Comparison of ENCODE assay signal across 1 cellular context in the genomic region with DNA sequence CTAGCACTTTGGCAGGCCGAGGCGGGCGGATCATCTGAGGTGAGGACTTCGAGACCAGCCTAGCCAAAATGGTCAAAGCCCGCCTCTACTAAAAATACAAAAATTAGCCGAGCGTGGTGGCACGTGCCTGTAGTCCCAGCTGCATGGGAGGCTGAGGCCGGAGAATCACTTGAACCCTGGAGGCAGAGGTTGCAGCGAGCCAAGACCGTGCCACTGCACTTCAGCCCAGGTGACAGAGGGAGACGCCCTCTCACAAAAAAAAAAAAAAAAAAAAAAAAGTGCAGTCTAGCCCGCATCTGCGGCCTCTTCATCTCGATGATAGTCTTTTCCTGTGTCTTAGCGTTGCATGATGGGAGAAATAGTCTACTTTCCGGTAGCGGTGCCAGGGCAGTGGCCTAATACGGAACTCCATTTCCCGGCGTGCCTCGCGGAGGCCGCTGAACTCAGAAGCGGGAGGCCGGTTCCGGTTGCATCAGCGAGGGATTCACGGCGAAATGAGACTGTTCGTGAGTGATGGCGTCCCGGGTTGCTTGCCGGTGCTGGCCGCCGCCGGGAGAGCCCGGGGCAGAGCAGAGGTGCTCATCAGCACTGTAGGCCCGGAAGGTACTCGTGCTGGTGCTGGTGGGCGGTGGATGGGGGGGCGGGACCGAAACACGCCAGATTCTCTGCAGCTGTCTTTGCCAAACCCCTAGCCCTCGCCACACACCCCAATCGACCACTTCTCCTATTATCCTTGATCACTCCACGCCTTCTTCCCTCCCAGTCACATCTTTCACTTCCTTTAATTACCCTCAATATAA.
TF ChIP-seq lines count a peak whose summit lies in the region.

A gene (plus strand): TSS at position 472 of the 800 bp plus-strand sequence. CDS start 23 bp downstream, at position 495.

TF ChIP-seq in HepG2, 621 proteins besides CTCF, POLR2A, EP300 and RAD21 (continued from another document and continues in another):
- TF ChIP-seq MAFG (CRISPR knock-in tag; IDR thresholded peaks at IDR 0.05) (no peak), ARNT (IDR thresholded peaks at IDR 0.05) (no peak), WIZ (CRISPR knock-in tag; IDR thresholded peaks at IDR 0.05) (0 out of 2 replicates have a peak, but pooled peaks have one; percentile 40), ETV5 (CRISPR knock-in tag; IDR thresholded peaks at IDR 0.05; ENCODE audit: borderline replicate concordance) (peak; percentile 75), NR2F2 (IDR thresholded peaks at IDR 0.05; ENCODE audit: borderline replicate concordance, low read depth) (no peak), SOX6 (IDR thresholded peaks at IDR 0.05) (no peak), SOX6 (CRISPR knock-in tag; IDR thresholded peaks at IDR 0.05) (peak; percentile 76), POLR2AphosphoS5 (IDR thresholded peaks at IDR 0.05; ENCODE audit: low read depth, low read length) (peak; percentile 87), CREB1 (IDR thresholded peaks at IDR 0.05) (no peak), CREB1 (CRISPR knock-in tag; IDR thresholded peaks at IDR 0.05) (peak; percentile 80), BHLHE40 (IDR thresholded peaks at IDR 0.05; ENCODE audit: low read length) (peak; percentile 7; the same call in 1 of the 2 replicates), ZNF674 (CRISPR knock-in tag; IDR thresholded peaks at IDR 0.05; ENCODE audit: low read depth) (no peak), RORA (CRISPR knock-in tag; IDR thresholded peaks at IDR 0.05) (no peak), RAD51 (IDR thresholded peaks at IDR 0.05; ENCODE audit: borderline replicate concordance) (no peak), PAX8 (CRISPR knock-in tag; IDR thresholded peaks at IDR 0.05; ENCODE audit: borderline replicate concordance) (no peak), JUN (CRISPR knock-in tag; IDR thresholded peaks at IDR 0.05) (no peak), ZNF10 (CRISPR knock-in tag; IDR thresholded peaks at IDR 0.05; ENCODE audit: borderline replicate concordance, low read depth) (no peak), ZNF619 (CRISPR knock-in tag; IDR thresholded peaks at IDR 0.05) (no peak), KLF15 (CRISPR knock-in tag; IDR thresholded peaks at IDR 0.05; ENCODE audit: borderline replicate concordance) (no peak), MEIS1 (CRISPR knock-in tag; IDR thresholded peaks at IDR 0.05; ENCODE audit: borderline replicate concordance) (no peak), GABPA (IDR thresholded peaks at IDR 0.05; ENCODE audit: low read depth, low read length) (peak; percentile 81), GABPA (CRISPR knock-in tag; IDR thresholded peaks at IDR 0.05; ENCODE audit: low read depth) (peak; percentile 97), MIXL1 (CRISPR knock-in tag; IDR thresholded peaks at IDR 0.05) (no peak; the same call in 1 of the 2 replicates), MAFK (conservative IDR thresholded peaks at IDR 0.05 in 1 of 2, IDR thresholded peaks at IDR 0.05 in 1 of 2; ENCODE audit: low read length in 2 of 2) (no peak), YEATS2 (CRISPR knock-in tag; IDR thresholded peaks at IDR 0.05; ENCODE audit: borderline replicate concordance) (peak; percentile 92; the same call in 1 of the 2 replicates), NFYC (CRISPR knock-in tag; IDR thresholded peaks at IDR 0.05) (peak; percentile 35; the same call in 1 of the 2 replicates), NBN (conservative IDR thresholded peaks at IDR 0.05) (no peak), FLYWCH1 (CRISPR knock-in tag; IDR thresholded peaks at IDR 0.05) (no peak), TCF7 (IDR thresholded peaks at IDR 0.05; ENCODE audit: low read depth) (no peak), TGIF2 (CRISPR knock-in tag; IDR thresholded peaks at IDR 0.05) (0 out of 2 replicates have a peak, but pooled peaks have one; percentile 21), SNRNP70 (IDR thresholded peaks at IDR 0.05; ENCODE audit: low read depth, low read length) (no peak), HES4 (CRISPR knock-in tag; IDR thresholded peaks at IDR 0.05; ENCODE audit: borderline replicate concordance) (no peak), IKZF1 (IDR thresholded peaks at IDR 0.05) (no peak), FOXP1 (IDR thresholded peaks at IDR 0.05) (no peak), FOXP1 (CRISPR knock-in tag; IDR thresholded peaks at IDR 0.05) (no peak), ZZZ3 (CRISPR knock-in tag; IDR thresholded peaks at IDR 0.05; ENCODE audit: borderline replicate concordance) (peak; percentile 36; the same call in 1 of the 2 replicates), ZNF672 (CRISPR knock-in tag; IDR thresholded peaks at IDR 0.05) (no peak), RBFOX2 (IDR thresholded peaks at IDR 0.05; ENCODE audit: low read depth, low read length) (peak; percentile 94), RARA (CRISPR knock-in tag; IDR thresholded peaks at IDR 0.05) (0 out of 2 replicates have a peak, but pooled peaks have one; percentile 19), PHF8 (CRISPR knock-in tag; IDR thresholded peaks at IDR 0.05) (peak; percentile 74), ZNF782 (CRISPR knock-in tag; IDR thresholded peaks at IDR 0.05; ENCODE audit: borderline replicate concordance) (no peak), JARID2 (CRISPR knock-in tag; IDR thresholded peaks at IDR 0.05; ENCODE audit: insufficient replicate concordance) (no peak), JDP2 (CRISPR knock-in tag; IDR thresholded peaks at IDR 0.05; ENCODE audit: borderline replicate concordance) (no peak), ETV6 (CRISPR knock-in tag; conservative IDR thresholded peaks at IDR 0.05) (no peak), ZC3H4 (CRISPR knock-in tag; IDR thresholded peaks at IDR 0.05; ENCODE audit: borderline replicate concordance) (no peak), NFKBIZ (CRISPR knock-in tag; IDR thresholded peaks at IDR 0.05) (no peak), ATM (IDR thresholded peaks at IDR 0.05; ENCODE audit: borderline replicate concordance) (no peak), CBX1 (IDR thresholded peaks at IDR 0.05; ENCODE audit: low read depth) (no peak), NR3C1 (CRISPR knock-in tag; IDR thresholded peaks at IDR 0.05) (no peak), ZSCAN25 (CRISPR knock-in tag; IDR thresholded peaks at IDR 0.05) (no peak), MIER3 (CRISPR knock-in tag; IDR thresholded peaks at IDR 0.05; ENCODE audit: borderline replicate concordance) (0 out of 2 replicates have a peak, but pooled peaks have one; percentile 39), SMC3 (IDR thresholded peaks at IDR 0.05; ENCODE audit: low read length) (no peak), GATA4 (IDR thresholded peaks at IDR 0.05; ENCODE audit: borderline replicate concordance, low read depth) (no peak), KLF13 (CRISPR knock-in tag; IDR thresholded peaks at IDR 0.05) (no peak), ZNF260 (CRISPR knock-in tag; IDR thresholded peaks at IDR 0.05; ENCODE audit: borderline replicate concordance, low read depth) (no peak)
- TF ChIP-seq, protein P1, sequence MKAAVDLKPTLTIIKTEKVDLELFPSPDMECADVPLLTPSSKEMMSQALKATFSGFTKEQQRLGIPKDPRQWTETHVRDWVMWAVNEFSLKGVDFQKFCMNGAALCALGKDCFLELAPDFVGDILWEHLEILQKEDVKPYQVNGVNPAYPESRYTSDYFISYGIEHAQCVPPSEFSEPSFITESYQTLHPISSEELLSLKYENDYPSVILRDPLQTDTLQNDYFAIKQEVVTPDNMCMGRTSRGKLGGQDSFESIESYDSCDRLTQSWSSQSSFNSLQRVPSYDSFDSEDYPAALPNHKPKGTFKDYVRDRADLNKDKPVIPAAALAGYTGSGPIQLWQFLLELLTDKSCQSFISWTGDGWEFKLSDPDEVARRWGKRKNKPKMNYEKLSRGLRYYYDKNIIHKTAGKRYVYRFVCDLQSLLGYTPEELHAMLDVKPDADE (CRISPR knock-in tag; IDR thresholded peaks at IDR 0.05): no peak
- TF ChIP-seq, protein P2, sequence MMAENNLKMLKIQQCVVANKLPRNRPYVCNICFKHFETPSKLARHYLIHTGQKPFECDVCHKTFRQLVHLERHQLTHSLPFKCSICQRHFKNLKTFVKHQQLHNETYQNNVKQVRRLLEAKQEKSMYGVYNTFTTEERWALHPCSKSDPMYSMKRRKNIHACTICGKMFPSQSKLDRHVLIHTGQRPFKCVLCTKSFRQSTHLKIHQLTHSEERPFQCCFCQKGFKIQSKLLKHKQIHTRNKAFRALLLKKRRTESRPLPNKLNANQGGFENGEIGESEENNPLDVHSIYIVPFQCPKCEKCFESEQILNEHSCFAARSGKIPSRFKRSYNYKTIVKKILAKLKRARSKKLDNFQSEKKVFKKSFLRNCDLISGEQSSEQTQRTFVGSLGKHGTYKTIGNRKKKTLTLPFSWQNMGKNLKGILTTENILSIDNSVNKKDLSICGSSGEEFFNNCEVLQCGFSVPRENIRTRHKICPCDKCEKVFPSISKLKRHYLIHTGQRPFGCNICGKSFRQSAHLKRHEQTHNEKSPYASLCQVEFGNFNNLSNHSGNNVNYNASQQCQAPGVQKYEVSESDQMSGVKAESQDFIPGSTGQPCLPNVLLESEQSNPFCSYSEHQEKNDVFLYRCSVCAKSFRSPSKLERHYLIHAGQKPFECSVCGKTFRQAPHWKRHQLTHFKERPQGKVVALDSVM (CRISPR knock-in tag; IDR thresholded peaks at IDR 0.05): peak; percentile 98
- TF ChIP-seq, protein P3, sequence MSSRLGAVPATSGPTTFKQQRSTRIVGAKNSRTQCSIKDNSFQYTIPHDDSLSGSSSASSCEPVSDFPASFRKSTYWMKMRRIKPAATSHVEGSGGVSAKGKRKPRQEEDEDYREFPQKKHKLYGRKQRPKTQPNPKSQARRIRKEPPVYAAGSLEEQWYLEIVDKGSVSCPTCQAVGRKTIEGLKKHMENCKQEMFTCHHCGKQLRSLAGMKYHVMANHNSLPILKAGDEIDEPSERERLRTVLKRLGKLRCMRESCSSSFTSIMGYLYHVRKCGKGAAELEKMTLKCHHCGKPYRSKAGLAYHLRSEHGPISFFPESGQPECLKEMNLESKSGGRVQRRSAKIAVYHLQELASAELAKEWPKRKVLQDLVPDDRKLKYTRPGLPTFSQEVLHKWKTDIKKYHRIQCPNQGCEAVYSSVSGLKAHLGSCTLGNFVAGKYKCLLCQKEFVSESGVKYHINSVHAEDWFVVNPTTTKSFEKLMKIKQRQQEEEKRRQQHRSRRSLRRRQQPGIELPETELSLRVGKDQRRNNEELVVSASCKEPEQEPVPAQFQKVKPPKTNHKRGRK (CRISPR knock-in tag; IDR thresholded peaks at IDR 0.05): no peak
- TF ChIP-seq, protein P4, sequence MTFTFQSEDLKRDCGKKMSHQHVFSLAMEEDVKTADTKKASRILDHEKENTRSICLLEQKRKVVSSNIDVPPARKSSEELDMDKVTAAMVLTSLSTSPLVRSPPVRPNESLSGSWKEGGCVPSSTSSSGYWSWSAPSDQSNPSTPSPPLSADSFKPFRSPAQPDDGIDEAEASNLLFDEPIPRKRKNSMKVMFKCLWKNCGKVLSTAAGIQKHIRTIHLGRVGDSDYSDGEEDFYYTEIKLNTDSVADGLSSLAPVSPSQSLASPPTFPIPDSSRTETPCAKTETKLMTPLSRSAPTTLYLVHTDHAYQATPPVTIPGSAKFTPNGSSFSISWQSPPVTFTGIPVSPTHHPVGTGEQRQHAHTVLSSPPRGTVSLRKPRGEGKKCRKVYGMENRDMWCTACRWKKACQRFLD (CRISPR knock-in tag; IDR thresholded peaks at IDR 0.05; ENCODE audit: borderline replicate concordance): no peak
- TF ChIP-seq, protein P5, sequence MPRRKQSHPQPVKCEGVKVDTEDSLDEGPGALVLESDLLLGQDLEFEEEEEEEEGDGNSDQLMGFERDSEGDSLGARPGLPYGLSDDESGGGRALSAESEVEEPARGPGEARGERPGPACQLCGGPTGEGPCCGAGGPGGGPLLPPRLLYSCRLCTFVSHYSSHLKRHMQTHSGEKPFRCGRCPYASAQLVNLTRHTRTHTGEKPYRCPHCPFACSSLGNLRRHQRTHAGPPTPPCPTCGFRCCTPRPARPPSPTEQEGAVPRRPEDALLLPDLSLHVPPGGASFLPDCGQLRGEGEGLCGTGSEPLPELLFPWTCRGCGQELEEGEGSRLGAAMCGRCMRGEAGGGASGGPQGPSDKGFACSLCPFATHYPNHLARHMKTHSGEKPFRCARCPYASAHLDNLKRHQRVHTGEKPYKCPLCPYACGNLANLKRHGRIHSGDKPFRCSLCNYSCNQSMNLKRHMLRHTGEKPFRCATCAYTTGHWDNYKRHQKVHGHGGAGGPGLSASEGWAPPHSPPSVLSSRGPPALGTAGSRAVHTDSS (CRISPR knock-in tag; conservative IDR thresholded peaks at IDR 0.05): no peak
- TF ChIP-seq, protein P6, sequence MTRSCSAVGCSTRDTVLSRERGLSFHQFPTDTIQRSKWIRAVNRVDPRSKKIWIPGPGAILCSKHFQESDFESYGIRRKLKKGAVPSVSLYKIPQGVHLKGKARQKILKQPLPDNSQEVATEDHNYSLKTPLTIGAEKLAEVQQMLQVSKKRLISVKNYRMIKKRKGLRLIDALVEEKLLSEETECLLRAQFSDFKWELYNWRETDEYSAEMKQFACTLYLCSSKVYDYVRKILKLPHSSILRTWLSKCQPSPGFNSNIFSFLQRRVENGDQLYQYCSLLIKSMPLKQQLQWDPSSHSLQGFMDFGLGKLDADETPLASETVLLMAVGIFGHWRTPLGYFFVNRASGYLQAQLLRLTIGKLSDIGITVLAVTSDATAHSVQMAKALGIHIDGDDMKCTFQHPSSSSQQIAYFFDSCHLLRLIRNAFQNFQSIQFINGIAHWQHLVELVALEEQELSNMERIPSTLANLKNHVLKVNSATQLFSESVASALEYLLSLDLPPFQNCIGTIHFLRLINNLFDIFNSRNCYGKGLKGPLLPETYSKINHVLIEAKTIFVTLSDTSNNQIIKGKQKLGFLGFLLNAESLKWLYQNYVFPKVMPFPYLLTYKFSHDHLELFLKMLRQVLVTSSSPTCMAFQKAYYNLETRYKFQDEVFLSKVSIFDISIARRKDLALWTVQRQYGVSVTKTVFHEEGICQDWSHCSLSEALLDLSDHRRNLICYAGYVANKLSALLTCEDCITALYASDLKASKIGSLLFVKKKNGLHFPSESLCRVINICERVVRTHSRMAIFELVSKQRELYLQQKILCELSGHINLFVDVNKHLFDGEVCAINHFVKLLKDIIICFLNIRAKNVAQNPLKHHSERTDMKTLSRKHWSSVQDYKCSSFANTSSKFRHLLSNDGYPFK (CRISPR knock-in tag; IDR thresholded peaks at IDR 0.05; ENCODE audit: borderline replicate concordance): peak; percentile 83; the same call in 1 of the 2 replicates
- TF ChIP-seq, protein P7, sequence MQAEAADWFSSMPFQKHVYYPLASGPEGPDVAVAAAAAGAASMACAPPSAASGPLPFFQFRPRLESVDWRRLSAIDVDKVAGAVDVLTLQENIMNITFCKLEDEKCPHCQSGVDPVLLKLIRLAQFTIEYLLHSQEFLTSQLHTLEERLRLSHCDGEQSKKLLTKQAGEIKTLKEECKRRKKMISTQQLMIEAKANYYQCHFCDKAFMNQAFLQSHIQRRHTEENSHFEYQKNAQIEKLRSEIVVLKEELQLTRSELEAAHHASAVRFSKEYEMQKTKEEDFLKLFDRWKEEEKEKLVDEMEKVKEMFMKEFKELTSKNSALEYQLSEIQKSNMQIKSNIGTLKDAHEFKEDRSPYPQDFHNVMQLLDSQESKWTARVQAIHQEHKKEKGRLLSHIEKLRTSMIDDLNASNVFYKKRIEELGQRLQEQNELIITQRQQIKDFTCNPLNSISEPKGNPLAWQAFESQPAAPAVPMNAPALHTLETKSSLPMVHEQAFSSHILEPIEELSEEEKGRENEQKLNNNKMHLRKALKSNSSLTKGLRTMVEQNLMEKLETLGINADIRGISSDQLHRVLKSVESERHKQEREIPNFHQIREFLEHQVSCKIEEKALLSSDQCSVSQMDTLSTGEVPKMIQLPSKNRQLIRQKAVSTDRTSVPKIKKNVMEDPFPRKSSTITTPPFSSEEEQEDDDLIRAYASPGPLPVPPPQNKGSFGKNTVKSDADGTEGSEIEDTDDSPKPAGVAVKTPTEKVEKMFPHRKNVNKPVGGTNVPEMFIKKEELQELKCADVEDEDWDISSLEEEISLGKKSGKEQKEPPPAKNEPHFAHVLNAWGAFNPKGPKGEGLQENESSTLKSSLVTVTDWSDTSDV (CRISPR knock-in tag; IDR thresholded peaks at IDR 0.05): no peak
